Comparison of ENCODE assay signal across 8 cellular contexts in the genomic region with DNA sequence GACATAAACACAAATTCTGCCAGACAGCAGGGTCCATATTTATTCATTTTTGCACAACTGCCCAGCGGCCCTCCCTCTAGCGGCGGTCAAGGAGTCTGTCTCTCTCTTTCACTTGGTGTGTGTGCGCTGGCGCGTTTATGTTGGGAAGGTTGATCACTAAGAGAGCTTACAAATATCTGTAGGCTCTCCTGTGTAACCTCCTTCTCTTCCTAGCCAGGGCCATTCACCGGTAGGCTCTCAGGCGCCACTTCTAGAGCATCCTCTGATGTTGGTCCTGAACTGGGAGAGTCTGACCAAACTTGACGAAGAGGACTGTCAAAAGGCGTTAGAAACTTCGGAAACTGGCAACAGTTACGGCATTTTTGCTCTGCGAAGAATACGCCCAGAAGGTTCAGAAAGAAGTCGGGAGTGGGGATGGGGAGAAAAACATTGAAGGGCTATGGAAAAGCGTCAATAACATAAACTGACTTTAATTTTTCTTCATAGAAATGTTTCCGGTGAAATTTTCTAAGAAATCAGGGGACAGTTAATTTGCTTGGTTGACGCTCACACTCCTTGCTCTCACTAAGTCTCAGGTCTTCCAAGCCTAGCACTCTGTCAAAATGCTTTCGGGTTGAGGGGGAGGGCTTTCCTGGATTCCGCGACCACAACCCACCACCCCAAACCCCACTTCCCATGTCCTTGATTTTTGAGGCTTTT.
DNase-seq lines count a peak whose midpoint lies in the region; ATAC-seq and TF ChIP-seq lines count a peak whose summit lies in the region.

No MANE protein-coding gene starts in this region.

- H3K4me3 ChIP-seq in fibroblast of lung (replicated peaks in 1 of 4; ENCODE audit: control extremely low read depth in 1 of 4, insufficient read depth in 1 of 4, low read depth in 3 of 4, low read length in 4 of 4): peak overlapping the region in 1 of 4 experiments; percentile 69

- no peaks in the 10 kb centered on the region for H3K4me1 ChIP-seq in fibroblast of lung (ENCODE audit: control insufficient read depth, extremely low read depth, insufficient read depth, low read length)

- no peak overlapping the region for H3K27ac ChIP-seq in fibroblast of lung (ENCODE audit: insufficient read depth, low read length)

- H4K20me1 ChIP-seq in fibroblast of lung (ENCODE audit: control insufficient read depth, extremely low read depth, insufficient read depth, low read length): no peaks in the 10 kb centered on the region

- no peak overlapping the region for H3K9ac ChIP-seq in fibroblast of lung (ENCODE audit: insufficient read depth, low read length)

- TF ChIP-seq CTCF in fibroblast of lung (conservative IDR thresholded peaks at IDR 0.05 in 1 of 2, IDR thresholded peaks at IDR 0.05 in 1 of 2; ENCODE audit: low read depth in 1 of 2, low read length in 2 of 2) (peak in 1 of 2 donors; percentile 80), omental fat pad (IDR thresholded peaks at IDR 0.05) (no peak)

- peak; percentile 42 for ATAC-seq in GM18909 (IDR thresholded peaks at IDR 0.05; ENCODE audit: poor library complexity, unreplicated experiment)
- ATAC-seq in omental fat pad (ENCODE audit: low FRiP score): peak; percentile 65
- no peak for ATAC-seq in GM18520 (IDR thresholded peaks at IDR 0.05; ENCODE audit: unreplicated experiment)

- peak; percentile 83 for DNase-seq in NCI-H748 (lab: John Stamatoyannopoulos, UW; ENCODE audit: unreplicated experiment)
- peak; percentile 51 to 76 for DNase-seq in fibroblast of lung (ENCODE audit: low read depth in 2 of 2)
- no peak for DNase-seq in omental fat pad (ENCODE audit: low spot score)
- DNase-seq in OCI-M2 (lab: John Stamatoyannopoulos, UW; ENCODE audit: unreplicated experiment): no peak
- DNase-seq in NCI-H146 (lab: John Stamatoyannopoulos, UW): no peak
- no peak for DNase-seq in putamen (ENCODE audit: low spot score)

- H2AFZ ChIP-seq in fibroblast of lung (ENCODE audit: low read length): no peak overlapping the region

- no peak overlapping the region for H3K4me2 ChIP-seq in fibroblast of lung (ENCODE audit: extremely low read depth, insufficient read depth, low read length)

- H3K9me3 ChIP-seq in fibroblast of lung (ENCODE audit: control insufficient read depth, insufficient read depth, low read depth, low read length): no peaks in the 10 kb centered on the region

- H3K79me2 ChIP-seq in fibroblast of lung (ENCODE audit: control insufficient read depth, insufficient read depth, low read length): no peaks in the 10 kb centered on the region

- no peaks in the 10 kb centered on the region for H3K27me3 ChIP-seq in fibroblast of lung (ENCODE audit: control insufficient read depth, insufficient read depth, low read length)

- no peaks in the 10 kb centered on the region for H3K36me3 ChIP-seq in fibroblast of lung (ENCODE audit: control insufficient read depth, insufficient read depth, low read length)

Comparison
In these comparisons a context has a peak if more than half of its experiments do, and no peak if none do; other contexts are left out.
1. DNase-seq: peak in NCI-H748 (single experiment) and fibroblast of lung (2 of 2); none in omental fat pad (single experiment), OCI-M2 (single experiment), NCI-H146 (single experiment) and putamen (single experiment).